10 cellular contexts compared by ENCODE assay signal in the genomic region with DNA sequence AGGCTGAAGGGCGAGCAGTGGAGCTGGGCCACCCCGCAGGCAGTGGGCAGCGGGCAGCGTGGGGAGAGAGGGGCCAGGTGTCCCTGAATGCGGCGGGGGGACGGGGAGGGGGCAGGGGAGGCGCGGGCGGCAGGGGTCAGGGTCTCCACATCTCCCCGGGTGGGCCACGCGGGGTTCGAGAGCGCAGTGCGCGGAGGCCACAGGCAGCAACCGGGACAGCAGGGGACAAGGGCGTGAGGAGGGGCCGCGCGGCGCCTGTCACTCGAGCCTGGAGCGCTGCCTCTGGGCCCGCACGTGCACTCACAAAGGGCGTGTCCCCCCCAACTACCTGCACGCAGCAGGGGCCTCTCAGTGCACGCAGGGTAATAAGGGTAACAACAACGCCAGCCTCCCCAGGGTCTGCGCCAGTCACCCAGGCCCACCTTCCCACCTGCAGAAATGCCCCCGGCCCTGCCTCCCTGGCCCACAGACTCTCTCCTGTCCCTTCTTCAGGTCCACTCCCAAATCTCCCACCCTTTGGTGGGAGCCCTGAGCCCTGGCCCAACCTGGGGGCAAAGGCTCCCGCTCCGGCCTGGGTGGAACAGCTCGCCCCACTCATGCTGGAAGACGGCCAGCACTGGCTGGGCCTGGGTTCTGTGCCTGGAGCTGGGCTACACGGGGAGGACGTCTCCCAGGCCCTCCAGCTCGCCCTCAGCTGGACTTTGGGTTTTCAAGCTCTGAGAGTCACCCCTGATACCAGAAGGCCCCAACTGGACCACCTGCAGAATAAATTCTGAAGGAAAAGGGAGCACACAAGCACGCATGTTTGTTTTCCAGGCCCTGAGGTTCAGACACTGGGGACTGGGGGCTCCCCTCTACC. TPM values are rescaled to one million over a fixed set of nuclear protein-coding genes. Genes with fewer than 3 reads are reported as not detected.
DNase-seq lines count a peak whose midpoint lies in the region; ATAC-seq and TF ChIP-seq lines count a peak whose summit lies in the region.
"Had no signal": no experiment of that assay in that cellular context is flagged by ENCODE, and none has a peak within 500 bp of the region (broad histone marks: within the 10 kb centered on the region; RNA-seq: fewer than 3 reads in every experiment).

No MANE protein-coding gene starts in this region.

- ATAC-seq in CD8-positive, alpha-beta T cell = peak; percentile 44
- no peak for ATAC-seq in HG02571 (IDR thresholded peaks at IDR 0.05; ENCODE audit: unreplicated experiment)

- no peak for TF ChIP-seq CTCF in CD8-positive, alpha-beta T cell (IDR thresholded peaks at IDR 0.05)
- TF ChIP-seq CTCF in fibroblast of the aortic adventitia (IDR thresholded peaks at IDR 0.05; ENCODE audit: insufficient read depth, low read length) (no peak), sigmoid colon (IDR thresholded peaks at IDR 0.05) (no peak), progenitor cell of endocrine pancreas (IDR thresholded peaks at IDR 0.05; ENCODE audit: unreplicated experiment) (no peak)

- no peaks in the 10 kb centered on the region for H3K9me3 ChIP-seq in CD8-positive, alpha-beta T cell (ENCODE audit: low read length)
- H3K9me3 ChIP-seq in sigmoid colon = peaks cover 0 to 3% (median 0%) of the 10 kb centered on the region in 4 donors

- TF ChIP-seq POLR2A in sigmoid colon (IDR thresholded peaks at IDR 0.05) = no peak

- H3K27ac ChIP-seq in CD8-positive, alpha-beta T cell (ENCODE audit: low read depth, low read length) = peak overlapping the region; percentile 65
- H3K27ac ChIP-seq in sigmoid colon = peak overlapping the region in 3 of 4 donors; percentile 24 to 46 (median 46)
- H3K27ac ChIP-seq: KMS-11 had no signal

- H3K4me3 ChIP-seq in CD8-positive, alpha-beta T cell (ENCODE audit: low read depth, low read length) = peak overlapping the region; percentile 74
- H3K4me3 ChIP-seq in fibroblast of the aortic adventitia (ENCODE audit: low read depth, low read length) = peak overlapping the region; percentile 78
- H3K4me3 ChIP-seq in sigmoid colon = peak overlapping the region; percentile 53 to 61 (median 58)

- POLR2A ChIA-PET in CD8-positive, alpha-beta T cell (lab: Charles Lee) = no interaction called here
- POLR2A ChIA-PET in activated CD4-positive, alpha-beta memory T cell treated with anti-CD3 and anti-CD28 coated beads, Interleukin-2, amount 10 ng/mL, durations not matched to agents 7 days and 5 days (lab: Charles Lee) = interaction anchor here (2.0 kb wide), 1 partner anchor 47 kb away, joined by 11 read pairs; no protein-coding TSS in a partner anchor

- CTCF ChIA-PET in CD8-positive, alpha-beta T cell (lab: Charles Lee) = interaction anchor here (1.0 to 1.2 kb wide), 2 partner anchors 83 to 145 kb away, joined by 3 read pairs; no protein-coding TSS in a partner anchor
- CTCF ChIA-PET in activated CD4-positive, alpha-beta memory T cell treated with anti-CD3 and anti-CD28 coated beads, Interleukin-2, amount 10 ng/mL, durations not matched to agents 7 days and 5 days (lab: Charles Lee) = no interaction called here

- no peak for TF ChIP-seq EP300 in sigmoid colon (IDR thresholded peaks at IDR 0.05)

- peaks cover 19% of the 10 kb centered on the region for H3K4me1 ChIP-seq in CD8-positive, alpha-beta T cell (ENCODE audit: insufficient read depth, low read length)
- peaks cover 0 to 18% (median 15%) of the 10 kb centered on the region in 4 donors for H3K4me1 ChIP-seq in sigmoid colon

- H3K4me1 Mint-ChIP-seq in CD8-positive, alpha-beta T cell (ENCODE audit: low read depth) = peaks cover 13% of the 10 kb centered on the region
- peaks cover 6% of the 10 kb centered on the region for H3K4me1 Mint-ChIP-seq in activated CD4-positive, alpha-beta memory T cell treated with anti-CD3 and anti-CD28 coated beads, Interleukin-2, amount 10 ng/mL, durations not matched to agents 7 days and 5 days
- peaks cover 1% of the 10 kb centered on the region for H3K4me1 Mint-ChIP-seq in progenitor cell of endocrine pancreas (ENCODE audit: low read depth)

- peak overlapping the region; percentile 75 for H3K4me3 Mint-ChIP-seq in CD8-positive, alpha-beta T cell
- H3K4me3 Mint-ChIP-seq in activated CD4-positive, alpha-beta memory T cell treated with anti-CD3 and anti-CD28 coated beads, Interleukin-2, amount 10 ng/mL, durations not matched to agents 7 days and 5 days = peak overlapping the region; percentile 50
- no peak overlapping the region for H3K4me3 Mint-ChIP-seq in progenitor cell of endocrine pancreas (ENCODE audit: low read depth)

- H3K36me3 Mint-ChIP-seq in CD8-positive, alpha-beta T cell = no peaks in the 10 kb centered on the region
- H3K36me3 Mint-ChIP-seq in activated CD4-positive, alpha-beta memory T cell treated with anti-CD3 and anti-CD28 coated beads, Interleukin-2, amount 10 ng/mL, durations not matched to agents 7 days and 5 days (ENCODE audit: low read depth) = peaks cover 12% of the 10 kb centered on the region
- H3K36me3 Mint-ChIP-seq in progenitor cell of endocrine pancreas (ENCODE audit: insufficient read depth) = no peaks in the 10 kb centered on the region

- H3K27me3 ChIP-seq in CD8-positive, alpha-beta T cell (ENCODE audit: insufficient read depth, low read length) = no peaks in the 10 kb centered on the region
- no peaks in the 10 kb centered on the region for H3K27me3 ChIP-seq in sigmoid colon

- peak overlapping the region; percentile 77 for H3K27ac Mint-ChIP-seq in CD8-positive, alpha-beta T cell
- no peak overlapping the region for H3K27ac Mint-ChIP-seq in activated CD4-positive, alpha-beta memory T cell treated with anti-CD3 and anti-CD28 coated beads, Interleukin-2, amount 10 ng/mL, durations not matched to agents 7 days and 5 days
- no peak overlapping the region for H3K27ac Mint-ChIP-seq in progenitor cell of endocrine pancreas

- no peaks in the 10 kb centered on the region for H3K9me3 Mint-ChIP-seq in CD8-positive, alpha-beta T cell
- H3K9me3 Mint-ChIP-seq in activated CD4-positive, alpha-beta memory T cell treated with anti-CD3 and anti-CD28 coated beads, Interleukin-2, amount 10 ng/mL, durations not matched to agents 7 days and 5 days = peaks cover 6% of the 10 kb centered on the region
- peaks cover 4% of the 10 kb centered on the region for H3K9me3 Mint-ChIP-seq in progenitor cell of endocrine pancreas (ENCODE audit: low read depth)

- DNase-seq in CD8-positive, alpha-beta T cell = peak in 2 of 7 experiments; percentile 27 to 45
- no peak for DNase-seq in activated CD4-positive, alpha-beta memory T cell treated with anti-CD3 and anti-CD28 coated beads, Interleukin-2, amount 10 ng/mL, durations not matched to agents 7 days and 5 days
- no peak for DNase-seq in fibroblast of the aortic adventitia (ENCODE audit: low read depth)
- DNase-seq in sigmoid colon = peak; percentile 63
- no peak for DNase-seq in stimulated activated CD4-positive, alpha-beta T cell treated with anti-CD3 and anti-CD28 coated beads, Interleukin-12 subunit alpha, Interleukin-12 subunit beta, amount 100 ng/mL, for 4 hours
- DNase-seq in progenitor cell of endocrine pancreas (ENCODE audit: low spot score, unreplicated experiment) = no peak
- DNase-seq in SKM-1 (lab: John Stamatoyannopoulos, UW; ENCODE audit: unreplicated experiment) = no peak
- DNase-seq: hippocampal formation had no signal

- WGBS in sigmoid colon, 2 donors = 36 to 56% methylated on average over 41 of the region's 41 CpGs

- intact Hi-C loops in CD8-positive, alpha-beta T cell (cut with DNase I, micrococcal nuclease) = loop anchor here (2.0 kb wide), 3 partner anchors 48 to 102 kb away; a partner anchor contains a TSS
- intact Hi-C loops in sigmoid colon (cut with DNase I) = loop anchor here (10.0 kb wide), 1 partner anchor 100 kb away; a partner anchor contains a TSS

- no peaks in the 10 kb centered on the region for H3K27me3 Mint-ChIP-seq in CD8-positive, alpha-beta T cell (ENCODE audit: low read depth)
- no peaks in the 10 kb centered on the region for H3K27me3 Mint-ChIP-seq in activated CD4-positive, alpha-beta memory T cell treated with anti-CD3 and anti-CD28 coated beads, Interleukin-2, amount 10 ng/mL, durations not matched to agents 7 days and 5 days
- no peaks in the 10 kb centered on the region for H3K27me3 Mint-ChIP-seq in progenitor cell of endocrine pancreas

- H3K36me3 ChIP-seq in CD8-positive, alpha-beta T cell (ENCODE audit: insufficient read depth, low read length) = no peaks in the 10 kb centered on the region
- no peaks in the 10 kb centered on the region for H3K36me3 ChIP-seq in sigmoid colon

RNA-seq across cellular contexts. Expression of a gene that starts 53.2 kb away (rescaled TPM):
- 10 to 100 TPM; 16.5 to 20.2 TPM for total RNA-seq in CD8-positive, alpha-beta T cell
- 10 to 100 TPM; 38.9 to 40.1 TPM for total RNA-seq in activated CD4-positive, alpha-beta memory T cell treated with anti-CD3 and anti-CD28 coated beads, Interleukin-2, amount 10 ng/mL, durations not matched to agents 7 days and 5 days
- total RNA-seq in fibroblast of the aortic adventitia (ENCODE audit: low replicate concordance) = 7.7 and 14.0 TPM in 2 replicates
- total RNA-seq in sigmoid colon = 10 to 100 TPM in 1 of 4 donors, 1 to 10 TPM in 3; 3.1 to 13.0 (median 3.9) TPM
- 10 to 100 TPM; 15.0 to 24.1 (median 20.4) TPM for polyA plus RNA-seq in sigmoid colon
- total RNA-seq in progenitor cell of endocrine pancreas = 1.6 and 3.3 TPM in 2 replicates

RNA-seq across cellular contexts. Expression of a gene that starts 53.5 kb away (rescaled TPM):
- total RNA-seq in CD8-positive, alpha-beta T cell = under 1 TPM; 0.22 to 0.36 TPM
- total RNA-seq in activated CD4-positive, alpha-beta memory T cell treated with anti-CD3 and anti-CD28 coated beads, Interleukin-2, amount 10 ng/mL, durations not matched to agents 7 days and 5 days = under 1 TPM; 0.08 TPM
- total RNA-seq in fibroblast of the aortic adventitia (ENCODE audit: low replicate concordance) (not detected in 2 replicates), sigmoid colon (not detected), progenitor cell of endocrine pancreas (not detected in 2 replicates)
- polyA plus RNA-seq in sigmoid colon = under 1 TPM in 1 of 3 donors, not detected in 2; 0.58 TPM
